14 cellular contexts compared by ENCODE assay signal in genomic region chr1:44305962-44306422, GRCh38. TPM values are rescaled to one million over a fixed set of nuclear protein-coding genes. Genes with fewer than 3 reads are reported as not detected.
A peak's percentile ranks its signal among the peaks of the same experiment; 100 is the strongest.
DNase-seq lines count a peak whose midpoint lies in the region; ATAC-seq and TF ChIP-seq lines count a peak whose summit lies in the region.
"Had no signal": no experiment of that assay in that cellular context is flagged by ENCODE, and none has a peak within 500 bp of the region (broad histone marks: within the 10 kb centered on the region; RNA-seq: fewer than 3 reads in every experiment).

No MANE protein-coding gene starts in this region.

- no peaks in the 10 kb centered on the region for H3K27me3 Mint-ChIP-seq in activated naive CD4-positive, alpha-beta T cell treated with anti-CD3 and anti-CD28 coated beads for 36 hours (ENCODE audit: low read depth)
- H3K27me3 Mint-ChIP-seq in activated T-helper 17 cell treated with anti-CD3 and anti-CD28 coated beads, Interleukin-2, amount 50 U/mL, for 72 hours: no peaks in the 10 kb centered on the region
- peaks cover 3% of the 10 kb centered on the region for H3K27me3 Mint-ChIP-seq in endothelial cell (ENCODE audit: unreplicated experiment)

- no peaks in the 10 kb centered on the region for H3K4me1 ChIP-seq in uterus
- no peaks in the 10 kb centered on the region for H3K4me1 ChIP-seq in breast epithelium

- H3K4me3 ChIP-seq in uterus (no peak overlapping the region), breast epithelium (no peak overlapping the region)
- H3K4me3 ChIP-seq: ovary had no signal

- H3K27me3 ChIP-seq in uterus (no peaks in the 10 kb centered on the region), breast epithelium (no peaks in the 10 kb centered on the region)
- H3K27me3 ChIP-seq: ovary had no signal

- no peaks in the 10 kb centered on the region for H3K9me3 ChIP-seq in uterus
- no peaks in the 10 kb centered on the region for H3K9me3 ChIP-seq in breast epithelium
- H3K9me3 ChIP-seq: ovary had no signal

- ATAC-seq in activated T-helper 17 cell treated with anti-CD3 and anti-CD28 coated beads, Interleukin-2, amount 50 U/mL, for 72 hours (replicated peaks): peak; percentile 19

- H3K27ac ChIP-seq in uterus: no peak overlapping the region
- no peak overlapping the region for H3K27ac ChIP-seq in breast epithelium
- H3K27ac ChIP-seq: C4-2B, HL-60, ovary had no signal

- intact Hi-C loops in activated naive CD4-positive, alpha-beta T cell treated with anti-CD3 and anti-CD28 coated beads for 36 hours (cut with micrococcal nuclease): loop anchor here (1.0 to 2.0 kb wide), 4 partner anchors 12 to 89 kb away; no protein-coding TSS in a partner anchor
- intact Hi-C loops in uterus (cut with DNase I; ENCODE audit: low total_unique reads) (no loop called here), breast epithelium (cut with DNase I; ENCODE audit: low total_unique reads) (no loop called here)

- peak overlapping the region; percentile 95 for H3K27ac Mint-ChIP-seq in activated naive CD4-positive, alpha-beta T cell treated with anti-CD3 and anti-CD28 coated beads for 36 hours
- H3K27ac Mint-ChIP-seq in activated T-helper 17 cell treated with anti-CD3 and anti-CD28 coated beads, Interleukin-2, amount 50 U/mL, for 72 hours: no peak overlapping the region
- no peak overlapping the region for H3K27ac Mint-ChIP-seq in endothelial cell (ENCODE audit: unreplicated experiment)

- H3K4me3 Mint-ChIP-seq in activated naive CD4-positive, alpha-beta T cell treated with anti-CD3 and anti-CD28 coated beads for 36 hours: peak overlapping the region; percentile 26
- no peak overlapping the region for H3K4me3 Mint-ChIP-seq in activated T-helper 17 cell treated with anti-CD3 and anti-CD28 coated beads, Interleukin-2, amount 50 U/mL, for 72 hours
- no peak overlapping the region for H3K4me3 Mint-ChIP-seq in endothelial cell (ENCODE audit: unreplicated experiment)

- CTCF ChIA-PET in activated naive CD4-positive, alpha-beta T cell treated with anti-CD3 and anti-CD28 coated beads for 36 hours (lab: Charles Lee): interaction anchor here (0.6 to 1.9 kb wide), 9 partner anchors 22 to 289 kb away, joined by 3 to 7 read pairs (median 4); no protein-coding TSS in a partner anchor

- DNase-seq in activated naive CD4-positive, alpha-beta T cell treated with anti-CD3 and anti-CD28 coated beads for 36 hours: peak; percentile 82
- no peak for DNase-seq in activated naive CD4-positive, alpha-beta T cell treated with Interleukin-2 at 50 U/mL for 16 hours
- peak; percentile 91 for DNase-seq in NCI-H2171 (lab: John Stamatoyannopoulos, UW)
- peak; percentile 28 for DNase-seq in stimulated activated CD8-positive, alpha-beta memory T cell treated with anti-CD3 and anti-CD28 coated beads, Interleukin-4, amount 100 ng/mL, for 48 hours
- DNase-seq in endothelial cell (ENCODE audit: low spot score): no peak
- DNase-seq in uterus: no peak
- DNase-seq in breast epithelium (ENCODE audit: low spot score in 2 of 2): no peak
- DNase-seq: KG1, NCI-H146, ovary, SIG-M5 had no signal

- no peak for TF ChIP-seq POLR2A in uterus (IDR thresholded peaks at IDR 0.05)
- no peak for TF ChIP-seq POLR2A in breast epithelium (IDR thresholded peaks at IDR 0.05)

- TF ChIP-seq CTCF in endothelial cell (IDR thresholded peaks at IDR 0.05; ENCODE audit: unreplicated experiment) (no peak), uterus (IDR thresholded peaks at IDR 0.05) (no peak), breast epithelium (IDR thresholded peaks at IDR 0.05) (no peak)

- no peaks in the 10 kb centered on the region for H3K9me3 Mint-ChIP-seq in activated naive CD4-positive, alpha-beta T cell treated with anti-CD3 and anti-CD28 coated beads for 36 hours
- H3K9me3 Mint-ChIP-seq in activated T-helper 17 cell treated with anti-CD3 and anti-CD28 coated beads, Interleukin-2, amount 50 U/mL, for 72 hours: no peaks in the 10 kb centered on the region
- H3K9me3 Mint-ChIP-seq in endothelial cell (ENCODE audit: unreplicated experiment): no peaks in the 10 kb centered on the region

- peaks cover 34% of the 10 kb centered on the region for H3K4me1 Mint-ChIP-seq in activated naive CD4-positive, alpha-beta T cell treated with anti-CD3 and anti-CD28 coated beads for 36 hours (ENCODE audit: low read depth)
- H3K4me1 Mint-ChIP-seq in activated T-helper 17 cell treated with anti-CD3 and anti-CD28 coated beads, Interleukin-2, amount 50 U/mL, for 72 hours: no peaks in the 10 kb centered on the region
- H3K4me1 Mint-ChIP-seq in endothelial cell (ENCODE audit: unreplicated experiment): peaks cover 9% of the 10 kb centered on the region

- peaks cover 63% of the 10 kb centered on the region for H3K36me3 Mint-ChIP-seq in activated naive CD4-positive, alpha-beta T cell treated with anti-CD3 and anti-CD28 coated beads for 36 hours (ENCODE audit: low read depth)
- H3K36me3 Mint-ChIP-seq in activated T-helper 17 cell treated with anti-CD3 and anti-CD28 coated beads, Interleukin-2, amount 50 U/mL, for 72 hours (ENCODE audit: low read depth): peaks cover 82% of the 10 kb centered on the region
- peaks cover 37% of the 10 kb centered on the region for H3K36me3 Mint-ChIP-seq in endothelial cell (ENCODE audit: low read depth, unreplicated experiment)

- H3K36me3 ChIP-seq in uterus: no peaks in the 10 kb centered on the region
- peaks cover 9% of the 10 kb centered on the region for H3K36me3 ChIP-seq in breast epithelium
- H3K36me3 ChIP-seq: ovary had no signal

RNA-seq across cellular contexts. Expression of gene ERI3, which starts 49.1 kb away (rescaled TPM):
- total RNA-seq in activated naive CD4-positive, alpha-beta T cell treated with anti-CD3 and anti-CD28 coated beads for 36 hours: 10 to 100 TPM; 42.4 to 43.0 TPM
- 10 to 100 TPM; 30.7 to 41.8 TPM for total RNA-seq in activated T-helper 17 cell treated with anti-CD3 and anti-CD28 coated beads, Interleukin-2, amount 50 U/mL, for 72 hours
- 42.6 TPM for total RNA-seq in endothelial cell (ENCODE audit: unreplicated experiment)
- 10 to 100 TPM in 3 of 4 donors, 1 to 10 TPM in 1; 9.5 to 58.2 (median 45.6) TPM for total RNA-seq in uterus
- 10 to 100 TPM; 35.8 to 49.2 (median 41.1) TPM for total RNA-seq in breast epithelium

Comparison
In these comparisons a context has a peak if more than half of its experiments do, and no peak if none do; other contexts are left out.
1. DNase-seq: peak in activated naive CD4-positive, alpha-beta T cell treated with anti-CD3 and anti-CD28 coated beads for 36 hours (single experiment), NCI-H2171 (single experiment) and stimulated activated CD8-positive, alpha-beta memory T cell treated with anti-CD3 and anti-CD28 coated beads, Interleukin-4, amount 100 ng/mL, for 48 hours (single experiment); none in activated naive CD4-positive, alpha-beta T cell treated with Interleukin-2 at 50 U/mL for 16 hours (single experiment), endothelial cell (single experiment), uterus (0 of 2) and breast epithelium (0 of 2).